In genomic region chr21:41642399-41642798, GRCh38 we compare ENCODE assay signal across 12 cellular contexts.
DNase-seq lines count a peak whose midpoint lies in the region; ATAC-seq and TF ChIP-seq lines count a peak whose summit lies in the region.
"Had no signal": no experiment of that assay in that cellular context is flagged by ENCODE, and none has a peak within 500 bp of the region (broad histone marks: within the 10 kb centered on the region; RNA-seq: fewer than 3 reads in every experiment).

No MANE protein-coding gene starts in this region.

- H3K4me3 Mint-ChIP-seq in endodermal cell (no peak overlapping the region), neural crest cell (no peak overlapping the region), T-helper 17 cell (no peak overlapping the region)
- H3K4me3 Mint-ChIP-seq: activated T-cell treated with anti-CD3 and anti-CD28 coated beads, Interleukin-2, amount 50 U/mL, for 72 hours; naive thymus-derived CD4-positive, alpha-beta T cell had no signal

- no peak overlapping the region for H3K9ac ChIP-seq in endodermal cell (ENCODE audit: extremely low read depth, low read length, poor library complexity, severe bottlenecking)

- H3K4me3 ChIP-seq in heart left ventricle = no peak overlapping the region
- peak overlapping the region; percentile 28 for H3K4me3 ChIP-seq in endodermal cell (ENCODE audit: low read length)
- H3K4me3 ChIP-seq in vagina = no peak overlapping the region

- H3K9me3 Mint-ChIP-seq in endodermal cell (peaks cover 3% of the 10 kb centered on the region), neural crest cell (no peaks in the 10 kb centered on the region)
- H3K9me3 Mint-ChIP-seq: activated T-cell treated with anti-CD3 and anti-CD28 coated beads, Interleukin-2, amount 50 U/mL, for 72 hours had no signal

- H3K27me3 Mint-ChIP-seq in endodermal cell (ENCODE audit: insufficient read depth) = peaks cover 10% of the 10 kb centered on the region
- no peaks in the 10 kb centered on the region for H3K27me3 Mint-ChIP-seq in neural crest cell (ENCODE audit: low read depth)
- peaks cover 45% of the 10 kb centered on the region for H3K27me3 Mint-ChIP-seq in T-helper 17 cell

- H3K4me1 ChIP-seq in heart left ventricle (peaks cover 0 to 19% (median 6%) of the 10 kb centered on the region in 12 donors), endodermal cell (ENCODE audit: control insufficient read depth, insufficient read depth, low read length) (peaks cover 14% of the 10 kb centered on the region), vagina (peaks cover 18% of the 10 kb centered on the region)

- H3K9me3 ChIP-seq in heart left ventricle (no peaks in the 10 kb centered on the region), endodermal cell (ENCODE audit: control insufficient read depth, low read length) (no peaks in the 10 kb centered on the region), vagina (no peaks in the 10 kb centered on the region), T-helper 17 cell (ENCODE audit: control insufficient read depth, low read length, poor library complexity, severe bottlenecking) (no peaks in the 10 kb centered on the region)

- H3K36me3 ChIP-seq in heart left ventricle = no peaks in the 10 kb centered on the region
- H3K36me3 ChIP-seq in endodermal cell (ENCODE audit: control insufficient read depth, insufficient read depth, low read length) = no peaks in the 10 kb centered on the region
- H3K36me3 ChIP-seq in vagina = no peaks in the 10 kb centered on the region

- H3K27ac Mint-ChIP-seq in endodermal cell (peak overlapping the region; percentile 89), neural crest cell (ENCODE audit: unreplicated experiment) (peak overlapping the region; percentile 30), T-helper 17 cell (no peak overlapping the region)
- H3K27ac Mint-ChIP-seq: activated T-cell treated with anti-CD3 and anti-CD28 coated beads, Interleukin-2, amount 50 U/mL, for 72 hours; naive thymus-derived CD4-positive, alpha-beta T cell had no signal

- H3K27ac ChIP-seq in heart left ventricle (peak overlapping the region in 10 of 12 donors; percentile 26 to 82 (median 64)), endodermal cell (ENCODE audit: low read depth, low read length) (no peak overlapping the region), vagina (peak overlapping the region; percentile 86)
- H3K27ac ChIP-seq: HL-60 had no signal

- TF ChIP-seq POLR2A in heart left ventricle (IDR thresholded peaks at IDR 0.05) (no peak), vagina (IDR thresholded peaks at IDR 0.05) (no peak)

- intact Hi-C loops in heart left ventricle (cut with DNase I) (no loop called here), Right ventricle myocardium superior (cut with DNase I) (no loop called here), vagina (cut with DNase I) (no loop called here)

- no peak for ATAC-seq in heart left ventricle
- no peak for ATAC-seq in Right ventricle myocardium superior (ENCODE audit: poor library complexity)
- ATAC-seq in T-helper 17 cell = no peak
- ATAC-seq: activated T-cell treated with anti-CD3 and anti-CD28 coated beads, Interleukin-2, amount 50 U/mL, for 72 hours; naive thymus-derived CD4-positive, alpha-beta T cell had no signal

- no peaks in the 10 kb centered on the region for H3K36me3 Mint-ChIP-seq in endodermal cell (ENCODE audit: low read depth)
- no peaks in the 10 kb centered on the region for H3K36me3 Mint-ChIP-seq in neural crest cell (ENCODE audit: low read depth)
- no peaks in the 10 kb centered on the region for H3K36me3 Mint-ChIP-seq in T-helper 17 cell (ENCODE audit: low read depth)

- H3K4me1 Mint-ChIP-seq in endodermal cell (peaks cover 29% of the 10 kb centered on the region), neural crest cell (peaks cover 21% of the 10 kb centered on the region), T-helper 17 cell (no peaks in the 10 kb centered on the region)
- H3K4me1 Mint-ChIP-seq: naive thymus-derived CD4-positive, alpha-beta T cell had no signal

- WGBS in heart left ventricle, 4 donors = 59 to 67% (median 63%) methylated on average over 5 of the region's 5 CpGs
- WGBS in endodermal cell (ENCODE audit: insufficient coverage in 1 of 2, insufficient read length in 1 of 2), 2 experiments = 72 to 94% methylated on average over 2 to 5 of the region's 5 CpGs

- no peaks in the 10 kb centered on the region for H3K27me3 ChIP-seq in heart left ventricle
- no peaks in the 10 kb centered on the region for H3K27me3 ChIP-seq in endodermal cell (ENCODE audit: control insufficient read depth, insufficient read depth, low read length, poor library complexity, severe bottlenecking)
- no peaks in the 10 kb centered on the region for H3K27me3 ChIP-seq in vagina

- DNase-seq in heart left ventricle (no peak), Right ventricle myocardium superior (no peak), endodermal cell (no peak), neural crest cell (ENCODE audit: low read depth, low spot score) (no peak), vagina (ENCODE audit: extremely low spot score in 2 of 2) (no peak), T-helper 17 cell (no peak), AG08396 (ENCODE audit: low spot score) (no peak)
- no peak for DNase-seq in activated effector memory CD4-positive, alpha-beta T cell treated with Interleukin-2 at 50 U/mL for 16 hours
- DNase-seq: activated T-cell treated with anti-CD3 and anti-CD28 coated beads, Interleukin-2, amount 50 U/mL, for 72 hours; naive thymus-derived CD4-positive, alpha-beta T cell; NCI-H1694 had no signal

- TF ChIP-seq CTCF in heart left ventricle (IDR thresholded peaks at IDR 0.05) (no peak), endodermal cell (conservative IDR thresholded peaks at IDR 0.05) (no peak), neural crest cell (conservative IDR thresholded peaks at IDR 0.05) (no peak), vagina (IDR thresholded peaks at IDR 0.05) (no peak)
